ENCODE assay signal across 13 cellular contexts in the genomic region with DNA sequence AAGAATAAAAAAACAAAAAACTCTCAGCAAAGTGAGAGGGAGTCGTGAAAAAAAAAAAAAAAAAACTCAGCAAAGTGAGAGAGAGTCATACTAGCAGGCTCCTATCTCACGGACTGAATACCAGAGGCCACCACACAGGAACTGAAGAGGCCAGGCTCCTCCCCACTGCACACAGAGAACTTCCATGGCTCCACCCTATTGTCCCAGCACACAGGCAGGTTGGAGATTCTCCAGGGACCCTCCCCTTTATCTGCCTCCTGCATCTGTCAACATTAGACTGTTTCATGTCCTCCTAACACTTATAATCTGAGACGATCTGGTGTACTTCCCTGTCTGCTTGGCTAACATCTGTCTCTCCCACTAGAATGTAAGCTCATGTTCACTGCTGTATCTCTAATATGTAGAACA. TPM values are rescaled to one million over a fixed set of nuclear protein-coding genes. Genes with fewer than 3 reads are reported as not detected.
DNase-seq lines count a peak whose midpoint lies in the region; ATAC-seq, FAIRE-seq and TF ChIP-seq lines count a peak whose summit lies in the region.
"Had no signal": no experiment of that assay in that cellular context is flagged by ENCODE, and none has a peak within 500 bp of the region (broad histone marks: within the 10 kb centered on the region; RNA-seq: fewer than 3 reads in every experiment).

No MANE protein-coding gene starts in this region.

- in situ Hi-C loops in K562 (cut with MboI) = no loop called here

- CTCF ChIA-PET in K562 (lab: Yijun Ruan, JAX; ENCODE audit: low intra/inter-chr PET ratio) = no interaction called here

- H3K27me3 ChIP-seq in BE2C = no peaks in the 10 kb centered on the region
- 0 out of 5 replicates have a peak, but pooled peaks cover 0 to 4% of the 10 kb centered on the region in 2 experiments for H3K27me3 ChIP-seq in K562 (ENCODE audit: control insufficient read depth in 2 of 2, insufficient read depth in 2 of 2, low read length in 2 of 2)
- H3K27me3 ChIP-seq: BLaER1 had no signal

- H3K79me2 ChIP-seq in K562 (ENCODE audit: control insufficient read depth, insufficient read depth, low read length) = no peaks in the 10 kb centered on the region

- no peak for TF ChIP-seq RAD21 in K562 (CRISPR knock-in tag; conservative IDR thresholded peaks at IDR 0.05 in 1 of 2, IDR thresholded peaks at IDR 0.05 in 1 of 2)

- H3K36me3 ChIP-seq in BE2C = no peaks in the 10 kb centered on the region
- H3K36me3 ChIP-seq in K562 (ENCODE audit: control insufficient read depth, insufficient read depth, low read length) = no peaks in the 10 kb centered on the region
- H3K36me3 ChIP-seq: BLaER1 had no signal

- intact Hi-C loops in K562 (cut with micrococcal nuclease) = no loop called here
- intact Hi-C loops in left colon (cut with DNase I, micrococcal nuclease) = no loop called here

- TF ChIP-seq CTCF in BE2C (IDR thresholded peaks at IDR 0.05; ENCODE audit: low read depth, low read length) (no peak), NB4 (IDR thresholded peaks at IDR 0.05; ENCODE audit: low read depth, low read length) (no peak), K562 (IDR thresholded peaks at IDR 0.05 in 2 of 3, conservative IDR thresholded peaks at IDR 0.05 in 1 of 3; ENCODE audit: insufficient read depth in 2 of 3, low read depth in 1 of 3, low read length in 3 of 3) (no peak)

- TF ChIP-seq POLR2A in NB4 (IDR thresholded peaks at IDR 0.05; ENCODE audit: extremely low read depth, insufficient read length) (no peak), K562 (conservative IDR thresholded peaks at IDR 0.05) (no peak)

- H3K9me1 ChIP-seq in K562 (ENCODE audit: control insufficient read depth, insufficient read depth, low read length) = no peaks in the 10 kb centered on the region

- POLR2A ChIA-PET in K562 (lab: Yijun Ruan, JAX) = no interaction called here

- no TSS peak for BruUV-seq in K562 (replicated peaks; lab: Mats Ljungman, UMichigan)

- no peak overlapping the region for H3K27ac ChIP-seq in K562 (ENCODE audit: extremely low read depth, low read depth, low read length)
- H3K27ac ChIP-seq: BLaER1 had no signal

- DNase-seq in BE2C = peak; percentile 41
- DNase-seq in NB4 (ENCODE audit: low read depth) = peak; percentile 36
- peak; percentile 20 to 55 (median 27) for DNase-seq in K562 (ENCODE audit: extremely low read depth in 1 of 4, low spot score in 3 of 4)
- no peak for DNase-seq in left colon
- no peak for DNase-seq in NCI-H748 (lab: John Stamatoyannopoulos, UW; ENCODE audit: unreplicated experiment)
- DNase-seq in cortex of kidney (lab: John Stamatoyannopoulos, UW) = no peak
- DNase-seq: activated CD4-positive, alpha-beta memory T cell treated with anti-CD3 and anti-CD28 coated beads, Interleukin-2, amount 10 ng/mL, durations not matched to agents 7 days and 5 days; activated naive CD4-positive, alpha-beta T cell treated with Interleukin-2 at 50 U/mL for 16 hours; hippocampal formation had no signal

- H2AFZ ChIP-seq in K562 (ENCODE audit: low read depth, low read length) = no peak overlapping the region

- WGBS in K562 (ENCODE audit: insufficient coverage, low coverage, missing lambda C conversion rate) = 0% methylated on average over 2 of the region's 3 CpGs

- no peak overlapping the region for H3K4me2 ChIP-seq in K562 (ENCODE audit: insufficient read depth, low read length)
- H3K4me2 ChIP-seq: BLaER1, GM23338 had no signal

- H3K9me3 ChIP-seq in BE2C = no peaks in the 10 kb centered on the region
- H3K9me3 ChIP-seq in K562 (replicated peaks; ENCODE audit: control insufficient read depth, insufficient read depth, low read depth, low read length) = no peaks in the 10 kb centered on the region

- ATAC-seq in K562 (peak; percentile 93), left colon (peak; percentile 20), GM21360 (IDR thresholded peaks at IDR 0.05; ENCODE audit: unreplicated experiment) (no peak), HG03460 (IDR thresholded peaks at IDR 0.05; ENCODE audit: unreplicated experiment) (no peak)
- ATAC-seq: GM23338 had no signal

- FAIRE-seq in K562 (lab: Jason Lieb, UNC) = no peak

- H3K9ac ChIP-seq in K562 (ENCODE audit: insufficient read depth in 1 of 2, low read depth in 2 of 2, low read length in 2 of 2) = no peak overlapping the region
- H3K9ac ChIP-seq: BLaER1 had no signal

- H3K4me1 ChIP-seq in BE2C (peaks cover 7% of the 10 kb centered on the region), K562 (replicated peaks in 1 of 2; ENCODE audit: control insufficient read depth in 2 of 2, insufficient read depth in 2 of 2, low read length in 2 of 2) (no peaks in the 10 kb centered on the region; a peak in 1 of 5 replicates)
- H3K4me1 ChIP-seq: BLaER1 had no signal

- no peak for TF ChIP-seq EP300 in K562 (IDR thresholded peaks at IDR 0.05; ENCODE audit: low read length)

- H4K20me1 ChIP-seq in K562 (replicated peaks; ENCODE audit: control insufficient read depth, insufficient read depth, low read length) = no peaks in the 10 kb centered on the region
- H4K20me1 ChIP-seq: BLaER1 had no signal

- no peak overlapping the region for H3K4me3 ChIP-seq in BE2C (ENCODE audit: low read depth, low read length)
- H3K4me3 ChIP-seq in NB4 (ENCODE audit: low read depth, low read length) = no peak overlapping the region
- no peak overlapping the region for H3K4me3 ChIP-seq in K562
- H3K4me3 ChIP-seq: BLaER1, GM23338 had no signal

TF ChIP-seq in K562, 482 proteins besides CTCF, POLR2A, EP300 and RAD21 (continues in another document):
- TF ChIP-seq, protein P1, sequence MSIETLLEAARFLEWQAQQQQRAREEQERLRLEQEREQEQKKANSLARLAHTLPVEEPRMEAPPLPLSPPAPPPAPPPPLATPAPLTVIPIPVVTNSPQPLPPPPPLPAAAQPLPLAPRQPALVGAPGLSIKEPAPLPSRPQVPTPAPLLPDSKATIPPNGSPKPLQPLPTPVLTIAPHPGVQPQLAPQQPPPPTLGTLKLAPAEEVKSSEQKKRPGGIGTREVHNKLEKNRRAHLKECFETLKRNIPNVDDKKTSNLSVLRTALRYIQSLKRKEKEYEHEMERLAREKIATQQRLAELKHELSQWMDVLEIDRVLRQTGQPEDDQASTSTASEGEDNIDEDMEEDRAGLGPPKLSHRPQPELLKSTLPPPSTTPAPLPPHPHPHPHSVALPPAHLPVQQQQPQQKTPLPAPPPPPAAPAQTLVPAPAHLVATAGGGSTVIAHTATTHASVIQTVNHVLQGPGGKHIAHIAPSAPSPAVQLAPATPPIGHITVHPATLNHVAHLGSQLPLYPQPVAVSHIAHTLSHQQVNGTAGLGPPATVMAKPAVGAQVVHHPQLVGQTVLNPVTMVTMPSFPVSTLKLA (conservative IDR thresholded peaks at IDR 0.05) = no peak
- TF ChIP-seq, protein P2, sequence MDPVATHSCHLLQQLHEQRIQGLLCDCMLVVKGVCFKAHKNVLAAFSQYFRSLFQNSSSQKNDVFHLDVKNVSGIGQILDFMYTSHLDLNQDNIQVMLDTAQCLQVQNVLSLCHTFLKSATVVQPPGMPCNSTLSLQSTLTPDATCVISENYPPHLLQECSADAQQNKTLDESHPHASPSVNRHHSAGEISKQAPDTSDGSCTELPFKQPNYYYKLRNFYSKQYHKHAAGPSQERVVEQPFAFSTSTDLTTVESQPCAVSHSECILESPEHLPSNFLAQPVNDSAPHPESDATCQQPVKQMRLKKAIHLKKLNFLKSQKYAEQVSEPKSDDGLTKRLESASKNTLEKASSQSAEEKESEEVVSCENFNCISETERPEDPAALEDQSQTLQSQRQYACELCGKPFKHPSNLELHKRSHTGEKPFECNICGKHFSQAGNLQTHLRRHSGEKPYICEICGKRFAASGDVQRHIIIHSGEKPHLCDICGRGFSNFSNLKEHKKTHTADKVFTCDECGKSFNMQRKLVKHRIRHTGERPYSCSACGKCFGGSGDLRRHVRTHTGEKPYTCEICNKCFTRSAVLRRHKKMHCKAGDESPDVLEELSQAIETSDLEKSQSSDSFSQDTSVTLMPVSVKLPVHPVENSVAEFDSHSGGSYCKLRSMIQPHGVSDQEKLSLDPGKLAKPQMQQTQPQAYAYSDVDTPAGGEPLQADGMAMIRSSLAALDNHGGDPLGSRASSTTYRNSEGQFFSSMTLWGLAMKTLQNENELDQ (CRISPR knock-in tag; IDR thresholded peaks at IDR 0.05; ENCODE audit: borderline replicate concordance) = no peak
- no peak for TF ChIP-seq SAFB (IDR thresholded peaks at IDR 0.05; ENCODE audit: borderline replicate concordance, low read depth, low read length)

RNA-seq across cellular contexts. Expression of a gene that starts 37.0 kb away (rescaled TPM):
- 78.2 TPM for polyA plus RNA-seq in BE2C (2012; ENCODE audit: insufficient read depth, insufficient read length, low read depth)
- 0.44 and 1.3 TPM in 2 replicates for total RNA-seq in K562 (2011; cell fraction: chromatin; rRNA removed; ENCODE audit: low replicate concordance)
- not detected in 2 replicates for total RNA-seq in K562 (2011; cell fraction: nucleolus; rRNA removed)
- 0.08 and 0.44 TPM in 2 replicates for total RNA-seq in K562 (2011; cell fraction: nucleoplasm; rRNA removed)
- not detected in 2 replicates for total RNA-seq in K562 (2014; rRNA removed)
- total RNA-seq in K562 (2014; rRNA removed; fragmentation: Illumina TruSeq; extraction: Trizol) = 0.07 and 0.16 TPM in 2 replicates
- total RNA-seq in K562 (2015; rRNA removed; fragmentation: Illumina TruSeq; extraction: Trizol) = not detected in 2 replicates
- 0.29 and 0.45 TPM in 2 replicates for total RNA-seq in K562 (2021)
- polyA plus RNA-seq in K562 (2011; rRNA removed) = 0.04 and 0.11 TPM in 2 replicates
- 0.06 TPM in 1 of 2 replicates, not detected in the other for polyA plus RNA-seq in K562 (2011; cell fraction: cytosol; rRNA removed)
- polyA plus RNA-seq in K562 (2011; cell fraction: nucleus; rRNA removed) = 0.08 and 0.09 TPM in 2 replicates
- polyA plus RNA-seq in K562 (2012) = 0.20 and 0.32 TPM in 2 replicates
- 0.06 and 0.17 TPM in 2 replicates for polyA plus RNA-seq in K562 (2014; fragmentation: Illumina TruSeq; extraction: Trizol)
- polyA plus RNA-seq in K562 (2014; fragmentation: Nextera tagmentation; extraction: Ambion mirVana) = under 1 TPM in 1 of 2 experiments, not detected in 1; 0.04 TPM
- polyA plus RNA-seq in K562 (2014; rRNA removed) = 0.03 and 0.05 TPM in 2 replicates
- 0.11 and 0.21 TPM in 2 replicates for polyA minus RNA-seq in K562 (2011; rRNA and poly(A)+ RNA removed)
- 2.0 TPM in 1 of 2 replicates, not detected in the other for polyA minus RNA-seq in K562 (2011; cell fraction: cytosol; rRNA and poly(A)+ RNA removed)
- polyA minus RNA-seq in K562 (2011; cell fraction: nucleus; rRNA and poly(A)+ RNA removed) = 0.13 and 1.00 TPM in 2 replicates
- total RNA-seq in left colon = 10 to 100 TPM; 38.8 to 50.3 TPM

Comparison
In these comparisons a context has a peak if more than half of its experiments do, and no peak if none do; other contexts are left out.
1. DNase-seq: peak in BE2C (single experiment), NB4 (single experiment) and K562 (4 of 4); none in left colon (0 of 2), NCI-H748 (single experiment) and cortex of kidney (single experiment).
2. ATAC-seq: peak in K562 (single experiment) and left colon (single experiment); none in GM21360 (single experiment) and HG03460 (single experiment).
3. RNA of a gene that starts 37.0 kb away (total RNA-seq): 38.8 to 50.3 TPM in left colon; 0.07 to 1.3 TPM in K562; every median in the first group is over 10 times any median in the second.